1 cellular context compared by ENCODE assay signal in genomic region chr3:2097641-2098191, GRCh38.
TF ChIP-seq lines count a peak whose summit lies in the region.

No MANE protein-coding gene starts in this region.

TF ChIP-seq in GM12878, 131 proteins besides CTCF, POLR2A, EP300 and RAD21 (continued from another document):
- TF ChIP-seq, protein P1, sequence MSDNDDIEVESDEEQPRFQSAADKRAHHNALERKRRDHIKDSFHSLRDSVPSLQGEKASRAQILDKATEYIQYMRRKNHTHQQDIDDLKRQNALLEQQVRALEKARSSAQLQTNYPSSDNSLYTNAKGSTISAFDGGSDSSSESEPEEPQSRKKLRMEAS (IDR thresholded peaks at IDR 0.05; ENCODE audit: low read depth, low read length), result no peak
- no peak for TF ChIP-seq ZSCAN29 (IDR thresholded peaks at IDR 0.05)
- TF ChIP-seq HCFC1 (IDR thresholded peaks at IDR 0.05; ENCODE audit: low read length), result no peak
- no peak for TF ChIP-seq RUNX3 (IDR thresholded peaks at IDR 0.05; ENCODE audit: low read length)
- TF ChIP-seq ATF2 (IDR thresholded peaks at IDR 0.05; ENCODE audit: low read length), result no peak
- no peak for TF ChIP-seq CREB1 (IDR thresholded peaks at IDR 0.05; ENCODE audit: low read depth)
- TF ChIP-seq, protein P2, sequence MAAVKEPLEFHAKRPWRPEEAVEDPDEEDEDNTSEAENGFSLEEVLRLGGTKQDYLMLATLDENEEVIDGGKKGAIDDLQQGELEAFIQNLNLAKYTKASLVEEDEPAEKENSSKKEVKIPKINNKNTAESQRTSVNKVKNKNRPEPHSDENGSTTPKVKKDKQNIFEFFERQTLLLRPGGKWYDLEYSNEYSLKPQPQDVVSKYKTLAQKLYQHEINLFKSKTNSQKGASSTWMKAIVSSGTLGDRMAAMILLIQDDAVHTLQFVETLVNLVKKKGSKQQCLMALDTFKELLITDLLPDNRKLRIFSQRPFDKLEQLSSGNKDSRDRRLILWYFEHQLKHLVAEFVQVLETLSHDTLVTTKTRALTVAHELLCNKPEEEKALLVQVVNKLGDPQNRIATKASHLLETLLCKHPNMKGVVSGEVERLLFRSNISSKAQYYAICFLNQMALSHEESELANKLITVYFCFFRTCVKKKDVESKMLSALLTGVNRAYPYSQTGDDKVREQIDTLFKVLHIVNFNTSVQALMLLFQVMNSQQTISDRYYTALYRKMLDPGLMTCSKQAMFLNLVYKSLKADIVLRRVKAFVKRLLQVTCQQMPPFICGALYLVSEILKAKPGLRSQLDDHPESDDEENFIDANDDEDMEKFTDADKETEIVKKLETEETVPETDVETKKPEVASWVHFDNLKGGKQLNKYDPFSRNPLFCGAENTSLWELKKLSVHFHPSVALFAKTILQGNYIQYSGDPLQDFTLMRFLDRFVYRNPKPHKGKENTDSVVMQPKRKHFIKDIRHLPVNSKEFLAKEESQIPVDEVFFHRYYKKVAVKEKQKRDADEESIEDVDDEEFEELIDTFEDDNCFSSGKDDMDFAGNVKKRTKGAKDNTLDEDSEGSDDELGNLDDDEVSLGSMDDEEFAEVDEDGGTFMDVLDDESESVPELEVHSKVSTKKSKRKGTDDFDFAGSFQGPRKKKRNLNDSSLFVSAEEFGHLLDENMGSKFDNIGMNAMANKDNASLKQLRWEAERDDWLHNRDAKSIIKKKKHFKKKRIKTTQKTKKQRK (IDR thresholded peaks at IDR 0.05; ENCODE audit: low read depth, low read length), result no peak
- TF ChIP-seq STAT1 (conservative IDR thresholded peaks at IDR 0.05), result no peak
